ENCODE assay signal across 22 cellular contexts in genomic region chr3:157718835-157719234, GRCh38.
"Had no signal": no experiment of that assay in that cellular context is flagged by ENCODE, and none has a peak within 500 bp of the region (broad histone marks: within the 10 kb centered on the region; RNA-seq: fewer than 3 reads in every experiment).

No MANE protein-coding gene starts in this region.

- H3K9ac ChIP-seq: neural progenitor cell had no signal

- H3K27ac ChIP-seq: left lung, lower lobe of right lung, neural progenitor cell, ovary, right atrium auricular region, sigmoid colon, spleen, suprapubic skin, thoracic aorta, tibial artery, uterus had no signal

- ATAC-seq: left cardiac atrium; left lung; lower lobe of right lung; natural killer cell; stimulated activated effector memory CD8-positive, alpha-beta T cell treated with anti-CD3 and anti-CD28 coated beads, Interleukin-12 subunit alpha, Interleukin-12 subunit beta, amount 100 ng/mL, for 72 hours had no signal

- DNase-seq: islet precursor cell; left cardiac atrium; left lung; lower lobe of right lung; mammary epithelial cell; mesenchymal stem cell; naive B cell; natural killer cell; nephron progenitor cell; ovary; sigmoid colon; small intestine; spleen; stimulated activated CD4-positive, alpha-beta T cell treated with anti-CD3 and anti-CD28 coated beads, Interleukin-4, amount 100 ng/mL, for 24 hours; stimulated activated naive CD4-positive, alpha-beta T cell; tibial artery; uterus had no signal

- H3K27me3 ChIP-seq: left lung, neural progenitor cell, ovary, right atrium auricular region, sigmoid colon, spleen, suprapubic skin, tibial artery, uterus had no signal

- FAIRE-seq: small intestine had no signal

- H3K4me2 ChIP-seq: neural progenitor cell had no signal

- H2AFZ ChIP-seq: neural progenitor cell had no signal

- H3K4me3 ChIP-seq: left lung, lower lobe of right lung, neural progenitor cell, ovary, right atrium auricular region, sigmoid colon, spleen, suprapubic skin, thoracic aorta, tibial artery, uterus had no signal

- H3K9me3 ChIP-seq: ovary, uterus had no signal

- H3K4me1 ChIP-seq: left lung, lower lobe of right lung, neural progenitor cell, right atrium auricular region, sigmoid colon, spleen, suprapubic skin, tibial artery, uterus had no signal

- H3K36me3 ChIP-seq: left lung, lower lobe of right lung, neural progenitor cell, ovary, right atrium auricular region, sigmoid colon, spleen, suprapubic skin, thoracic aorta, tibial artery, uterus had no signal
